8 cellular contexts compared by ENCODE assay signal in the genomic region with DNA sequence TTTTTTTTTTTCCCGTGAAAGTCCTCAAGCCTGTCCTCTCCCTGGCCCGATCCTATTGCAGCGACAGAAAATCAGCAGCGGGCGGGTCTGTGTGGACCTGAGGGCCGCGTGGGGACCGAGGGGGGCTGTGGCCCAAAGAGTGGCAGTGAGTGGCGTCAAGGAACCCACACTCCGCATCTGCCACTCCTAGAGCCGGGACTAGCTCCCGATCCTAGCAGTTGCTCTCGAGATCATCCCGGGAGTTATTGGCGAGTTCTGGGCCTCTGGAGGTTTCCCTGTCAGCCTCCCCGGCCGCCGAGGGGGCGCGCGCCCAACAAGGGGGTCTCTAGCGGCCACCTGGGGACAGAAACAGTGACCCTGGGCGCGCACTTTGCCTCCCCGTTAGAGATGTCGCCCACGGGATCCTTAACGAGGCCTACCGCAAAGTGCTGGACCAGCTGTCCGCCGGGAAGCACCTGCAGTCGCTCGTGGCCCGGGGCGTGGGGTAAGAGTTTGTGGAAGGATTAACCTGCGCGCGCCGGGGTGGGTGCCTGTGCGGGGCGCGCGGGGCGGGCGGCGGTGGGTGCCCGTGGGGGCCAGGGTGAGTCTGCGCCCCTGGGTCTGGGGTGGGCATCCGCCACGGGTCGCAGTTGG. TPM values are rescaled to one million over a fixed set of nuclear protein-coding genes. Genes with fewer than 3 reads are reported as not detected.
A peak's percentile ranks its signal among the peaks of the same experiment; 100 is the strongest.
DNase-seq lines count a peak whose midpoint lies in the region; ATAC-seq and TF ChIP-seq lines count a peak whose summit lies in the region.

No MANE protein-coding gene starts in this region.

- TF ChIP-seq EP300 in sigmoid colon (IDR thresholded peaks at IDR 0.05) = no peak

- H3K9me3 ChIP-seq in SJSA1 (replicated peaks) (0 out of 2 replicates have a peak, but pooled peaks cover 5% of the 10 kb centered on the region), sigmoid colon (peaks cover 0 to 3% (median 0%) of the 10 kb centered on the region in 4 donors)

- DNase-seq in SJSA1 (ENCODE audit: low read depth in 1 of 2, low spot score in 2 of 2) = no peak
- no peak for DNase-seq in left cardiac atrium
- DNase-seq in sigmoid colon = no peak
- no peak for DNase-seq in pons (ENCODE audit: low spot score)
- DNase-seq in RWPE1 (ENCODE audit: low spot score) = no peak
- no peak for DNase-seq in NCI-H524 treated with DMSO at 0.1 percent for 48 hours (lab: John Stamatoyannopoulos, UW)

- TF ChIP-seq CTCF in sigmoid colon (IDR thresholded peaks at IDR 0.05) (no peak), RWPE1 (conservative IDR thresholded peaks at IDR 0.05; ENCODE audit: low read depth) (no peak)

- WGBS in sigmoid colon, 2 donors = 6 to 10% methylated on average over 51 of the region's 51 CpGs

- H3K36me3 ChIP-seq in SJSA1 (no peaks in the 10 kb centered on the region), sigmoid colon (no peaks in the 10 kb centered on the region)

- ATAC-seq in left cardiac atrium (peak; percentile 13 to 42), HG02981 (IDR thresholded peaks at IDR 0.05; ENCODE audit: unreplicated experiment) (no peak)

- H3K4me1 ChIP-seq in SJSA1 (replicated peaks) (peaks cover 10% of the 10 kb centered on the region), sigmoid colon (peaks cover 0 to 52% (median 48%) of the 10 kb centered on the region in 4 donors)

- H3K27me3 ChIP-seq in SJSA1 (replicated peaks) = peaks cover 82% of the 10 kb centered on the region
- peaks cover 52 to 96% (median 79%) of the 10 kb centered on the region in 3 donors for H3K27me3 ChIP-seq in sigmoid colon

- no peak overlapping the region for H3K27ac ChIP-seq in SJSA1
- no peak overlapping the region for H3K27ac ChIP-seq in sigmoid colon
- no peak overlapping the region for H3K27ac ChIP-seq in RWPE1

- CTCF ChIA-PET in RWPE1 (lab: Yijun Ruan, JAX) = interaction anchor here (1.2 kb wide), 1 partner anchor 53 kb away, joined by 3 read pairs; no protein-coding TSS in a partner anchor

- POLR2A ChIA-PET in RWPE1 (lab: Yijun Ruan, JAX; ENCODE audit: low non-redundant PET) = no interaction called here

- no peak for TF ChIP-seq POLR2A in sigmoid colon (IDR thresholded peaks at IDR 0.05)

- H3K4me3 ChIP-seq in GM08714 (ENCODE audit: low read length) = peak overlapping the region; percentile 45; the same call in 1 of the 2 replicates
- H3K4me3 ChIP-seq in SJSA1 = 0 out of 2 replicates have a peak overlapping the region, but pooled peaks have one; percentile 3
- peak overlapping the region in 3 of 4 donors; percentile 31 to 43 (median 37) for H3K4me3 ChIP-seq in sigmoid colon

- intact Hi-C loops in left cardiac atrium (cut with DNase I) (no loop called here), sigmoid colon (cut with DNase I) (no loop called here)

RNA-seq across cellular contexts. Expression of a gene that starts 3.3 kb away (rescaled TPM):
- total RNA-seq in SJSA1 (2014; rRNA removed; shearing (Covaris generic)) = not detected in 2 replicates
- under 1 TPM; 0.24 to 0.42 TPM for total RNA-seq in left cardiac atrium
- 1 to 10 TPM; 1.3 to 5.6 (median 3.0) TPM for total RNA-seq in sigmoid colon
- under 1 TPM in 1 of 3 donors, not detected in 2; 0.92 TPM for polyA plus RNA-seq in sigmoid colon
